In genomic region chr19:51012661-51013190, GRCh38 we compare ENCODE assay signal across 1 cellular context.
TF ChIP-seq lines count a peak whose summit lies in the region.

No MANE protein-coding gene starts in this region.

TF ChIP-seq in K562, 482 proteins besides CTCF, POLR2A, EP300 and RAD21:
- no peak for TF ChIP-seq ZNF507 (tag; conservative IDR thresholded peaks at IDR 0.05)
- TF ChIP-seq GABPB1 (CRISPR knock-in tag; IDR thresholded peaks at IDR 0.05), result no peak
- no peak for TF ChIP-seq POLR3A (IDR thresholded peaks at IDR 0.05; ENCODE audit: borderline replicate concordance, extremely low read depth, insufficient read depth, insufficient read length)
- no peak for TF ChIP-seq NRF1 (conservative IDR thresholded peaks at IDR 0.05 in 1 of 2, IDR thresholded peaks at IDR 0.05 in 1 of 2)
- no peak for TF ChIP-seq SMARCB1 (IDR thresholded peaks at IDR 0.05; ENCODE audit: insufficient read length, low read depth)
- no peak for TF ChIP-seq THRA (IDR thresholded peaks at IDR 0.05)
- 0 out of 2 replicates have a peak, but pooled peaks have one; percentile 54 for TF ChIP-seq ZNF436 (CRISPR knock-in tag; IDR thresholded peaks at IDR 0.05)
- no peak for TF ChIP-seq DIDO1 (tag; IDR thresholded peaks at IDR 0.05; ENCODE audit: low read depth)
- TF ChIP-seq ZFP36 (IDR thresholded peaks at IDR 0.05; ENCODE audit: low read depth, low read length, partially characterized antibody), result peak; percentile 93
- no peak for TF ChIP-seq ZNF57 (CRISPR knock-in tag; IDR thresholded peaks at IDR 0.05)
- no peak for TF ChIP-seq RFX7 (CRISPR knock-in tag; IDR thresholded peaks at IDR 0.05)
- peak; percentile 59 for TF ChIP-seq RBM25 (IDR thresholded peaks at IDR 0.05; ENCODE audit: low read depth, low read length, severe bottlenecking)
- no peak for TF ChIP-seq FOXM1 (IDR thresholded peaks at IDR 0.05; ENCODE audit: low read depth)
- TF ChIP-seq FOXM1 (CRISPR knock-in tag; IDR thresholded peaks at IDR 0.05; ENCODE audit: low read depth), result no peak
